16 cellular contexts compared by ENCODE assay signal in genomic region chr14:61482348-61483206, GRCh38.
A peak's percentile ranks its signal among the peaks of the same experiment; 100 is the strongest.
DNase-seq lines count a peak whose midpoint lies in the region; ATAC-seq, FAIRE-seq and TF ChIP-seq lines count a peak whose summit lies in the region.
"Had no signal": no experiment of that assay in that cellular context is flagged by ENCODE, and none has a peak within 500 bp of the region (broad histone marks: within the 10 kb centered on the region; RNA-seq: fewer than 3 reads in every experiment).

No MANE protein-coding gene starts in this region.

- TF ChIP-seq RAD21 in A549 (conservative IDR thresholded peaks at IDR 0.05 in 1 of 2, IDR thresholded peaks at IDR 0.05 in 1 of 2), result no peak

- no peak overlapping the region for H3K4me2 ChIP-seq in A549

- H3K9me3 Mint-ChIP-seq in CD4-positive, CD25-positive, alpha-beta regulatory T cell, result no peaks in the 10 kb centered on the region
- H3K9me3 Mint-ChIP-seq in activated CD8-positive, alpha-beta T cell treated with anti-CD3 and anti-CD28 coated beads, Interleukin-2, amount 10 ng/mL, durations not matched to agents 7 days and 5 days (ENCODE audit: insufficient read depth), result no peaks in the 10 kb centered on the region
- H3K9me3 Mint-ChIP-seq in WTC11, result no peaks in the 10 kb centered on the region
- H3K9me3 Mint-ChIP-seq: endodermal cell had no signal

- WGBS in A549 (ENCODE audit: missing lambda C conversion rate), result 83% methylated on average over 8 of the region's 8 CpGs

- H3K27me3 Mint-ChIP-seq in CD4-positive, CD25-positive, alpha-beta regulatory T cell, result no peaks in the 10 kb centered on the region
- no peaks in the 10 kb centered on the region for H3K27me3 Mint-ChIP-seq in activated CD8-positive, alpha-beta T cell treated with anti-CD3 and anti-CD28 coated beads, Interleukin-2, amount 10 ng/mL, durations not matched to agents 7 days and 5 days (ENCODE audit: low read depth)
- no peaks in the 10 kb centered on the region; the same call in 1 of the 2 replicates for H3K27me3 Mint-ChIP-seq in WTC11 (ENCODE audit: low read depth)

- POLR2A ChIA-PET in A549 (lab: Yijun Ruan, JAX), result no interaction called here
- POLR2A ChIA-PET in activated CD8-positive, alpha-beta T cell treated with anti-CD3 and anti-CD28 coated beads, Interleukin-2, amount 10 ng/mL, durations not matched to agents 7 days and 5 days (lab: Charles Lee), result no interaction called here
- POLR2A ChIA-PET in WTC11 (lab: Charles Lee), result interaction anchor here (1.3 kb wide), 1 partner anchor 20 kb away, joined by 11 read pairs; no protein-coding TSS in a partner anchor

- H3K4me1 ChIP-seq in A549 (peaks cover 62% of the 10 kb centered on the region), left lung (peaks cover 9 to 90% of the 10 kb centered on the region in 2 donors)
- H3K4me1 ChIP-seq in CD4-positive, CD25-positive, alpha-beta regulatory T cell (ENCODE audit: control insufficient read depth, insufficient read depth, low read length, poor library complexity, severe bottlenecking), result peaks cover 35% of the 10 kb centered on the region

- peaks cover 80% of the 10 kb centered on the region for H3K36me3 ChIP-seq in CD4-positive, CD25-positive, alpha-beta regulatory T cell (ENCODE audit: control insufficient read depth, insufficient read depth, low read length)
- peaks cover 0 to 5% of the 10 kb centered on the region in 2 donors for H3K36me3 ChIP-seq in left lung

- no peaks in the 10 kb centered on the region for H3K27me3 ChIP-seq in CD4-positive, CD25-positive, alpha-beta regulatory T cell (ENCODE audit: control insufficient read depth, insufficient read depth, low read length)
- no peaks in the 10 kb centered on the region for H3K27me3 ChIP-seq in left lung
- H3K27me3 ChIP-seq: upper lobe of right lung had no signal

- no peak for FAIRE-seq in A549 (lab: Jason Lieb, UNC)
- FAIRE-seq: kidney had no signal

- ATAC-seq in A549, result no peak
- no peak for ATAC-seq in CD4-positive, CD25-positive, alpha-beta regulatory T cell (ENCODE audit: low read depth in 2 of 2)
- no peak for ATAC-seq in activated CD8-positive, alpha-beta T cell treated with anti-CD3 and anti-CD28 coated beads, Interleukin-2, amount 10 ng/mL, durations not matched to agents 7 days and 5 days
- peak; percentile 16 for ATAC-seq in left lung
- ATAC-seq in WTC11, result no peak
- ATAC-seq: upper lobe of right lung had no signal

- DNase-seq in A549 (ENCODE audit: low read depth in 1 of 2, low spot score in 1 of 2) (no peak), left lung (no peak), putamen (ENCODE audit: low spot score) (no peak), WTC11 (ENCODE audit: low spot score) (no peak), NAMALWA (ENCODE audit: low spot score) (no peak)
- no peak for DNase-seq in CD4-positive, CD25-positive, alpha-beta regulatory T cell
- no peak for DNase-seq in activated CD8-positive, alpha-beta T cell treated with anti-CD3 and anti-CD28 coated beads, Interleukin-2, amount 10 ng/mL, durations not matched to agents 7 days and 5 days
- DNase-seq: activated CD4-positive, CD25-positive, alpha-beta regulatory T cell; endodermal cell; H7; kidney; NCI-H1417 treated with DMSO at 0.1 percent for 48 hours; NCI-H446 treated with DMSO at 0.1 percent for 48 hours; upper lobe of right lung had no signal

- H3K36me3 Mint-ChIP-seq in CD4-positive, CD25-positive, alpha-beta regulatory T cell, result peaks cover 54% of the 10 kb centered on the region
- H3K36me3 Mint-ChIP-seq in activated CD8-positive, alpha-beta T cell treated with anti-CD3 and anti-CD28 coated beads, Interleukin-2, amount 10 ng/mL, durations not matched to agents 7 days and 5 days (ENCODE audit: low read depth), result peaks cover 92% of the 10 kb centered on the region
- no peaks in the 10 kb centered on the region for H3K36me3 Mint-ChIP-seq in WTC11

- TF ChIP-seq POLR2A in A549 (IDR thresholded peaks at IDR 0.05; ENCODE audit: low read length), result no peak

- intact Hi-C loops in left lung (cut with DNase I), result loop anchor here in 1 of 2 donors (10.0 kb wide), 1 partner anchor 52 kb away; no protein-coding TSS in a partner anchor

- no peaks in the 10 kb centered on the region for H3K9me3 ChIP-seq in A549
- no peaks in the 10 kb centered on the region for H3K9me3 ChIP-seq in CD4-positive, CD25-positive, alpha-beta regulatory T cell (ENCODE audit: control insufficient read depth in 2 of 2, low read length in 2 of 2)
- no peaks in the 10 kb centered on the region for H3K9me3 ChIP-seq in left lung
- H3K9me3 ChIP-seq: upper lobe of right lung had no signal

- TF ChIP-seq CTCF in A549 (IDR thresholded peaks at IDR 0.05) (no peak), left lung (IDR thresholded peaks at IDR 0.05) (no peak), WTC11 (IDR thresholded peaks at IDR 0.05) (no peak)

- H3K4me1 Mint-ChIP-seq in CD4-positive, CD25-positive, alpha-beta regulatory T cell, result peaks cover 19 to 79% (median 57%) of the 10 kb centered on the region in 4 donors
- peaks cover 86% of the 10 kb centered on the region for H3K4me1 Mint-ChIP-seq in activated CD8-positive, alpha-beta T cell treated with anti-CD3 and anti-CD28 coated beads, Interleukin-2, amount 10 ng/mL, durations not matched to agents 7 days and 5 days (ENCODE audit: low read depth)
- H3K4me1 Mint-ChIP-seq in WTC11, result peaks cover 21% of the 10 kb centered on the region

- peak overlapping the region; percentile 80 to 99 (median 99) for H3K27ac Mint-ChIP-seq in CD4-positive, CD25-positive, alpha-beta regulatory T cell
- peak overlapping the region; percentile 69 for H3K27ac Mint-ChIP-seq in activated CD8-positive, alpha-beta T cell treated with anti-CD3 and anti-CD28 coated beads, Interleukin-2, amount 10 ng/mL, durations not matched to agents 7 days and 5 days
- H3K27ac Mint-ChIP-seq in WTC11, result no peak overlapping the region
- H3K27ac Mint-ChIP-seq: endodermal cell, progenitor cell of endocrine pancreas had no signal

- H3K4me3 ChIP-seq in A549 (no peak overlapping the region), left lung (no peak overlapping the region)
- H3K4me3 ChIP-seq in CD4-positive, CD25-positive, alpha-beta regulatory T cell (ENCODE audit: low read depth, low read length), result no peak overlapping the region
- H3K4me3 ChIP-seq: upper lobe of right lung had no signal

- H3K27ac ChIP-seq in A549 (peak overlapping the region; percentile 34 to 91; a peak in 5 of 6 replicates), left lung (peak overlapping the region in 1 of 2 donors; percentile 55)
- no peak overlapping the region for H3K27ac ChIP-seq in CD4-positive, CD25-positive, alpha-beta regulatory T cell (ENCODE audit: insufficient read depth, low read length, poor library complexity, severe bottlenecking)
- H3K27ac ChIP-seq: C4-2B, upper lobe of right lung had no signal

- peak overlapping the region in 1 of 4 donors; percentile 42 for H3K4me3 Mint-ChIP-seq in CD4-positive, CD25-positive, alpha-beta regulatory T cell
- no peak overlapping the region for H3K4me3 Mint-ChIP-seq in activated CD8-positive, alpha-beta T cell treated with anti-CD3 and anti-CD28 coated beads, Interleukin-2, amount 10 ng/mL, durations not matched to agents 7 days and 5 days
- H3K4me3 Mint-ChIP-seq in WTC11, result no peak overlapping the region
- H3K4me3 Mint-ChIP-seq: endodermal cell had no signal

- no peak for TF ChIP-seq EP300 in A549 (IDR thresholded peaks at IDR 0.05)

- CTCF ChIA-PET in A549 (lab: Yijun Ruan, JAX) (interaction anchor here (1.2 to 1.7 kb wide), 4 partner anchors 41 to 355 kb away, joined by 3 to 5 read pairs (median 4); no protein-coding TSS in a partner anchor), WTC11 (lab: Charles Lee) (no interaction called here)
- CTCF ChIA-PET in activated CD8-positive, alpha-beta T cell treated with anti-CD3 and anti-CD28 coated beads, Interleukin-2, amount 10 ng/mL, durations not matched to agents 7 days and 5 days (lab: Charles Lee), result interaction anchor here (1.7 kb wide), 1 partner anchor 13 kb away, joined by 3 read pairs; no protein-coding TSS in a partner anchor

TF ChIP-seq in A549, 52 proteins besides CTCF, POLR2A, EP300 and RAD21 (continues in another document):
- no peak for TF ChIP-seq HMGXB4 (CRISPR knock-in tag; IDR thresholded peaks at IDR 0.05; ENCODE audit: borderline replicate concordance)
- TF ChIP-seq HEYL (CRISPR knock-in tag; IDR thresholded peaks at IDR 0.05), result no peak
- TF ChIP-seq RARB (CRISPR knock-in tag; IDR thresholded peaks at IDR 0.05), result no peak
- TF ChIP-seq RNF2 (IDR thresholded peaks at IDR 0.05; ENCODE audit: borderline replicate concordance, low read depth), result no peak
- no peak for TF ChIP-seq ZFP36 (IDR thresholded peaks at IDR 0.05; ENCODE audit: borderline replicate concordance, partially characterized antibody)

TF ChIP-seq in WTC11, 78 proteins besides CTCF, POLR2A, EP300 and RAD21 (continues in another document):
- TF ChIP-seq NR2C2 (CRISPR knock-in tag; IDR thresholded peaks at IDR 0.05) (no peak), HMGXB4 (CRISPR knock-in tag; IDR thresholded peaks at IDR 0.05) (no peak), IRF2 (CRISPR knock-in tag; IDR thresholded peaks at IDR 0.05; ENCODE audit: borderline replicate concordance, low read depth) (no peak), ZSCAN18 (CRISPR knock-in tag; IDR thresholded peaks at IDR 0.05) (no peak), SP1 (CRISPR knock-in tag; conservative IDR thresholded peaks at IDR 0.05) (no peak), TCF7 (CRISPR knock-in tag; IDR thresholded peaks at IDR 0.05; ENCODE audit: low read depth) (no peak), ZNF219 (CRISPR knock-in tag; IDR thresholded peaks at IDR 0.05; ENCODE audit: borderline replicate concordance) (no peak)
